ENCODE assay signal across 10 cellular contexts in genomic region chr12:48765753-48766162, GRCh38. TPM values are rescaled to one million over a fixed set of nuclear protein-coding genes. Genes with fewer than 3 reads are reported as not detected.
DNase-seq lines count a peak whose midpoint lies in the region; ATAC-seq and TF ChIP-seq lines count a peak whose summit lies in the region.
"Had no signal": no experiment of that assay in that cellular context is flagged by ENCODE, and none has a peak within 500 bp of the region (broad histone marks: within the 10 kb centered on the region; RNA-seq: fewer than 3 reads in every experiment).

No MANE protein-coding gene starts in this region.

- no peak overlapping the region for H3K4me3 Mint-ChIP-seq in activated naive CD8-positive, alpha-beta T cell treated with anti-CD3 and anti-CD28 coated beads, Interleukin-2, amount 50 U/mL, for 24 hours

- intact Hi-C loops in ovary (cut with DNase I), result no loop called here

- no peak overlapping the region for H3K27ac Mint-ChIP-seq in activated naive CD8-positive, alpha-beta T cell treated with anti-CD3 and anti-CD28 coated beads, Interleukin-2, amount 50 U/mL, for 24 hours

- H3K36me3 Mint-ChIP-seq in activated naive CD8-positive, alpha-beta T cell treated with anti-CD3 and anti-CD28 coated beads, Interleukin-2, amount 50 U/mL, for 24 hours (ENCODE audit: low read depth), result no peaks in the 10 kb centered on the region

- peak; percentile 73 to 81 for DNase-seq in Kasumi-1 (lab: John Stamatoyannopoulos, UW)
- DNase-seq in activated naive CD8-positive, alpha-beta T cell treated with anti-CD3 and anti-CD28 coated beads, Interleukin-2, amount 50 U/mL, for 24 hours, result peak; percentile 23
- DNase-seq in ovary, result peak; percentile 72 to 86 (median 78)
- DNase-seq in NCI-H2227 (lab: John Stamatoyannopoulos, UW; ENCODE audit: unreplicated experiment), result no peak
- no peak for DNase-seq in anterior cingulate cortex (lab: John Stamatoyannopoulos, UW)
- no peak for DNase-seq in dermis blood vessel endothelial cell
- DNase-seq: caudate nucleus, NCI-H526 had no signal

- WGBS in ovary, 3 donors, result 15 to 28% (median 16%) methylated on average over 5 of the region's 5 CpGs

- peak overlapping the region in 1 of 2 donors; percentile 77 for H3K27ac ChIP-seq in ovary

- H3K36me3 ChIP-seq in ovary, result no peaks in the 10 kb centered on the region

- H3K27me3 ChIP-seq in ovary, result no peaks in the 10 kb centered on the region

- peaks cover 7% of the 10 kb centered on the region for H3K27me3 Mint-ChIP-seq in activated naive CD8-positive, alpha-beta T cell treated with anti-CD3 and anti-CD28 coated beads, Interleukin-2, amount 50 U/mL, for 24 hours

- H3K4me1 ChIP-seq in ovary (ENCODE audit: insufficient read depth), result peaks cover 19% of the 10 kb centered on the region

- TF ChIP-seq EP300 in ovary (IDR thresholded peaks at IDR 0.05), result no peak

- ATAC-seq in GM19043 (IDR thresholded peaks at IDR 0.05; ENCODE audit: low read depth, unreplicated experiment), result peak; percentile 53
- ATAC-seq in activated naive CD8-positive, alpha-beta T cell treated with anti-CD3 and anti-CD28 coated beads, Interleukin-2, amount 50 U/mL, for 24 hours, result peak; percentile 93
- ATAC-seq: activated CD4-positive, CD25-positive, alpha-beta regulatory T cell treated with anti-CD3 and anti-CD28 coated beads, Interleukin-2, amount 50 U/mL, for 24 hours had no signal

- peaks cover 12% of the 10 kb centered on the region for H3K4me1 Mint-ChIP-seq in activated naive CD8-positive, alpha-beta T cell treated with anti-CD3 and anti-CD28 coated beads, Interleukin-2, amount 50 U/mL, for 24 hours

- H3K4me3 ChIP-seq in ovary, result no peak overlapping the region

- no peak for TF ChIP-seq CTCF in ovary (IDR thresholded peaks at IDR 0.05)

- no peaks in the 10 kb centered on the region for H3K9me3 ChIP-seq in ovary

- no peak for TF ChIP-seq POLR2A in ovary (IDR thresholded peaks at IDR 0.05)

- no peaks in the 10 kb centered on the region for H3K9me3 Mint-ChIP-seq in activated naive CD8-positive, alpha-beta T cell treated with anti-CD3 and anti-CD28 coated beads, Interleukin-2, amount 50 U/mL, for 24 hours

RNA-seq across cellular contexts. Expression of gene ADCY6, which starts 23.1 kb away (rescaled TPM):
- total RNA-seq in ovary (10 to 100 TPM; 14.8 to 83.3 (median 51.9) TPM), dermis blood vessel endothelial cell (39.0 and 43.3 TPM in 2 replicates)
- polyA plus RNA-seq in ovary, result 10 to 100 TPM; 25.4 to 28.1 TPM

RNA-seq across cellular contexts. Expression of gene CCNT1, which starts 49.3 kb away (rescaled TPM):
- total RNA-seq in ovary (10 to 100 TPM; 20.1 to 48.8 (median 36.4) TPM), dermis blood vessel endothelial cell (25.9 and 28.3 TPM in 2 replicates)
- polyA plus RNA-seq in ovary, result 10 to 100 TPM in 1 of 2 donors, 1 to 10 TPM in 1; 7.5 to 18.5 TPM

RNA-seq across cellular contexts. Expression of gene CACNB3, which starts 52.5 kb away (rescaled TPM):
- total RNA-seq in ovary, result 100 to 1,000 TPM in 3 of 7 donors, 10 to 100 TPM in 4; 24.1 to 162 (median 92.3) TPM
- 10 to 100 TPM; 29.5 to 50.5 TPM for polyA plus RNA-seq in ovary
- total RNA-seq in dermis blood vessel endothelial cell, result 16.3 and 20.0 TPM in 2 replicates

Comparison
In these comparisons a context has a peak if more than half of its experiments do, and no peak if none do; other contexts are left out.
1. DNase-seq: peak in Kasumi-1 (2 of 2), activated naive CD8-positive, alpha-beta T cell treated with anti-CD3 and anti-CD28 coated beads, Interleukin-2, amount 50 U/mL, for 24 hours (single experiment) and ovary (5 of 5); none in NCI-H2227 (single experiment), anterior cingulate cortex (0 of 58) and dermis blood vessel endothelial cell (single experiment).